32 cellular contexts compared by ENCODE assay signal in the genomic region with DNA sequence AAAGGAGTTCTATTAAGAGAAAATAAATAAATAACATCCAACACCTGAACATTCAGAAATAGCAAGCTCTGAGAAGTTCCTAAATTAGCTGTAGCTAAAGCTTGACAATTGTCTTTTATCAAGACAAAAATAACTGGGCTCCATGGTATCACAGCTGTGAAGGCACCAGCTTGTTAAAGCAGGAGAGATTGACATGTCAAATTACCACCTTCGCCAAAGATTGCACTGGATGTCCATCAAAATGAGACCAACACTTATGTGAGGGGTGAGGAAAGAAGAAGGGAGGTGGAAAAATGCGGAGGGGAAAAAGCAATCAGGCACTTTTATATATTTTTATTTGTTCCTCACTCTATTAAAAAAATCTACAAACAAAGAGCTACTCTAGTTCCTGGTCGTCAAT.
"Had no signal": no experiment of that assay in that cellular context is flagged by ENCODE, and none has a peak within 500 bp of the region (broad histone marks: within the 10 kb centered on the region; RNA-seq: fewer than 3 reads in every experiment).

No MANE protein-coding gene starts in this region.

- H3K27ac ChIP-seq: KMS-11, PC-9, RWPE1, SJSA1 had no signal

- DNase-seq: Karpas-422, KBM-7, MM.1S, MV-4-11, NCI-H1092, NCI-H1105 treated with DMSO at 0.1 percent for 48 hours, NCI-H1436, NCI-H146, NCI-H1694, NCI-H187, NCI-H1930, NCI-H2029 treated with DMSO at 0.1 percent for 48 hours, NCI-H2081 treated with DMSO at 0.1 percent for 48 hours, NCI-H2107, NCI-H2171, NCI-H226, NCI-H446 treated with DMSO at 0.1 percent for 48 hours, NCI-H510A, NCI-H524, NCI-H526, NCI-H69, NCI-H748 treated with DMSO at 0.1 percent for 48 hours, NCI-H82, PC-9, Right ventricle myocardium superior, SHP77 treated with DMSO at 0.1 percent for 48 hours, SK-N-SH, SW 1271 had no signal

- ATAC-seq: Panc1 had no signal

- H3K4me3 ChIP-seq: PC-9, SJSA1 had no signal

- H3K4me1 ChIP-seq: SJSA1 had no signal

- H3K4me2 ChIP-seq: KMS-11, PC-9, SK-N-SH had no signal

- H3K36me3 ChIP-seq: SJSA1 had no signal

- H3K9ac ChIP-seq: KMS-11, SK-N-SH had no signal

- H2AFZ ChIP-seq: PC-9 had no signal

- H3K9me2 ChIP-seq: SK-N-SH had no signal

- H3K27me3 ChIP-seq: SJSA1 had no signal

- H3K9me3 ChIP-seq: SJSA1, SK-N-SH had no signal
